ENCODE assay signal across 21 cellular contexts in the genomic region with DNA sequence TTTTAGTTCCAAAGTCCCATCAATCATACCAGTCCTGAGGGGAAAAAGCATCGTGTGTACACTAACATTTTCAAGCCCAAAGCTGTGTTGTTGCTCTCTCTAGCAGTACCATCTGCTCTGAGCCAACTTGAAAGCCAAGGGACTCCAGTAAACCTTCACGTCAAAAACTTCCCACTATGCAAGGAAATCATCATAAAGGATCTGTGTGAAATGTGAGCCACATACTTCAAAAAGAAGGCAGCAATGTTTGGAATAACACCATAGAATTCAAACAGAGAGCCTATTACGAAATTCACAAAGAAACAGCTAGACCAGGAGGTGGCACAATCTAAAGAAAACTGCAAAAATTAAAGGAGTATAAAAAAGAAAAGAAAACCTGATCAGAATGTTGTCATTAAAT.
DNase-seq lines count a peak whose midpoint lies in the region; ATAC-seq, FAIRE-seq and TF ChIP-seq lines count a peak whose summit lies in the region.
"Had no signal": no experiment of that assay in that cellular context is flagged by ENCODE, and none has a peak within 500 bp of the region (broad histone marks: within the 10 kb centered on the region; RNA-seq: fewer than 3 reads in every experiment).

No MANE protein-coding gene starts in this region.

- ATAC-seq in HG03280 (IDR thresholded peaks at IDR 0.05; ENCODE audit: unreplicated experiment), result no peak

- no peaks in the 10 kb centered on the region for H3K9me1 ChIP-seq in endothelial cell of umbilical vein (replicated peaks; ENCODE audit: control insufficient read depth, extremely low read depth, insufficient read depth, low read length)

- TF ChIP-seq EP300 in Ishikawa (IDR thresholded peaks at IDR 0.05; ENCODE audit: borderline replicate concordance), result no peak

- H3K4me1 Mint-ChIP-seq in CD4-positive, alpha-beta memory T cell, result no peaks in the 10 kb centered on the region

- no peaks in the 10 kb centered on the region for H3K36me3 Mint-ChIP-seq in CD4-positive, alpha-beta memory T cell
- H3K36me3 Mint-ChIP-seq: IgD-negative memory B cell had no signal

- no peak overlapping the region for H3K27ac Mint-ChIP-seq in CD4-positive, alpha-beta memory T cell
- H3K27ac Mint-ChIP-seq: IgD-negative memory B cell; stimulated activated naive CD8-positive, alpha-beta T cell treated with anti-CD3 and anti-CD28 coated beads, Interleukin-15, Interleukin-2, amounts not matched to agents 100 ng/mL and 50 ng/mL, for 24 hours had no signal

- H3K4me2 ChIP-seq in endothelial cell of umbilical vein (ENCODE audit: insufficient read depth, low read length), result no peak overlapping the region

- H3K27me3 Mint-ChIP-seq in CD4-positive, alpha-beta memory T cell, result no peaks in the 10 kb centered on the region
- H3K27me3 Mint-ChIP-seq: IgD-negative memory B cell; stimulated activated naive CD8-positive, alpha-beta T cell treated with anti-CD3 and anti-CD28 coated beads, Interleukin-15, Interleukin-2, amounts not matched to agents 100 ng/mL and 50 ng/mL, for 24 hours had no signal

- H3K4me3 Mint-ChIP-seq in CD4-positive, alpha-beta memory T cell, result no peak overlapping the region
- H3K4me3 Mint-ChIP-seq: IgD-negative memory B cell; stimulated activated naive CD8-positive, alpha-beta T cell treated with anti-CD3 and anti-CD28 coated beads, Interleukin-15, Interleukin-2, amounts not matched to agents 100 ng/mL and 50 ng/mL, for 24 hours had no signal

- H3K9me3 ChIP-seq in endothelial cell of umbilical vein (replicated peaks; ENCODE audit: control insufficient read depth, insufficient read depth, low read length), result no peaks in the 10 kb centered on the region
- no peaks in the 10 kb centered on the region for H3K9me3 ChIP-seq in CD4-positive, alpha-beta memory T cell (ENCODE audit: control insufficient read depth in 1 of 2, low read length in 2 of 2)
- H3K9me3 ChIP-seq: BE2C, esophagus squamous epithelium, right atrium auricular region, upper lobe of left lung had no signal

- TF ChIP-seq POLR2A in endothelial cell of umbilical vein (IDR thresholded peaks at IDR 0.05; ENCODE audit: low read depth, low read length), result no peak

- no peaks in the 10 kb centered on the region for H3K27me3 ChIP-seq in endothelial cell of umbilical vein (ENCODE audit: control insufficient read depth in 2 of 2, insufficient read depth in 2 of 2, low read length in 2 of 2)
- H3K27me3 ChIP-seq in CD4-positive, alpha-beta memory T cell (ENCODE audit: insufficient read depth, low read length), result no peaks in the 10 kb centered on the region
- H3K27me3 ChIP-seq: BE2C, esophagus squamous epithelium, right atrium auricular region, upper lobe of left lung had no signal

- BruUV-seq in endothelial cell of umbilical vein (replicated peaks; lab: Mats Ljungman, UMichigan), result no TSS peak

- H3K9ac ChIP-seq in endothelial cell of umbilical vein (replicated peaks; ENCODE audit: extremely low read depth, insufficient read depth, low read length), result no peak overlapping the region

- H3K27ac ChIP-seq in endothelial cell of umbilical vein (ENCODE audit: insufficient read depth, low read depth, low read length) (no peak overlapping the region), substantia nigra (ENCODE audit: low read depth, low read length, poor library complexity, severe bottlenecking) (no peak overlapping the region)
- H3K27ac ChIP-seq in CD4-positive, alpha-beta memory T cell (ENCODE audit: low read depth, low read length), result no peak overlapping the region
- H3K27ac ChIP-seq: esophagus squamous epithelium, right atrium auricular region, upper lobe of left lung had no signal

- dilution Hi-C loops in endothelial cell of umbilical vein (cut with MboI; ENCODE audit: extremely low pct_ligation_motif_present, low sequenced_read_pairs), result no loop called here

- no peak for TF ChIP-seq CTCF in endothelial cell of umbilical vein (IDR thresholded peaks at IDR 0.05; ENCODE audit: extremely low read depth in 1 of 2, insufficient read depth in 1 of 2, low read depth in 1 of 2, low read length in 2 of 2)

- peaks cover 0 to 8% (median 1%) of the 10 kb centered on the region in 8 donors for H3K9me3 Mint-ChIP-seq in CD4-positive, alpha-beta memory T cell

- H3K4me3 ChIP-seq in endothelial cell of umbilical vein (replicated peaks in 1 of 3; ENCODE audit: insufficient read depth in 1 of 3, low read depth in 1 of 3, low read length in 3 of 3) (no peak overlapping the region), skeletal muscle cell (ENCODE audit: low read depth, low read length) (no peak overlapping the region)
- no peak overlapping the region for H3K4me3 ChIP-seq in CD4-positive, alpha-beta memory T cell (ENCODE audit: low read length in 2 of 2)
- H3K4me3 ChIP-seq: esophagus squamous epithelium, right atrium auricular region, upper lobe of left lung had no signal

- CTCF ChIA-PET in endothelial cell of umbilical vein (lab: Charles Lee), result interaction anchor here (0.7 kb wide), 1 partner anchor 502 kb away, joined by 6 read pairs; no protein-coding TSS in a partner anchor
- CTCF ChIA-PET in CD4-positive, alpha-beta memory T cell (lab: Charles Lee; ENCODE audit: partially characterized antibody), result no interaction called here

- no peaks in the 10 kb centered on the region for H3K79me2 ChIP-seq in endothelial cell of umbilical vein (ENCODE audit: control insufficient read depth, insufficient read depth, low read length)

- DNase-seq in OCI-M1 (lab: John Stamatoyannopoulos, UW), result peak; percentile 41
- no peak for DNase-seq in endothelial cell of umbilical vein (ENCODE audit: low read depth, low spot score)
- peak; percentile 21 for DNase-seq in skeletal muscle cell (ENCODE audit: low read depth)
- DNase-seq in substantia nigra (lab: John Stamatoyannopoulos, UW), result no peak
- no peak for DNase-seq in CD4-positive, alpha-beta memory T cell
- DNase-seq: BE2C; central memory CD4-positive, alpha-beta T cell; esophagus squamous epithelium; HCEC 1CT; MM.1S; NCI-H1436 treated with DMSO at 0.1 percent for 48 hours; nucleus accumbens; stimulated activated CD4-positive, alpha-beta T cell treated with anti-CD3 and anti-CD28 coated beads, Interleukin-1b, Interleukin-23, amount 100 ng/mL, for 48 hours; SW 1271; upper lobe of left lung had no signal

- intact Hi-C loops in endothelial cell of umbilical vein (cut with micrococcal nuclease), result no loop called here
- intact Hi-C loops in CD4-positive, alpha-beta memory T cell (cut with micrococcal nuclease), result no loop called here

- no peak for TF ChIP-seq RAD21 in Ishikawa (IDR thresholded peaks at IDR 0.05; ENCODE audit: low read depth)

- H3K36me3 ChIP-seq in endothelial cell of umbilical vein (ENCODE audit: control insufficient read depth in 2 of 2, extremely low read depth in 1 of 2, insufficient read depth in 2 of 2, low read length in 2 of 2), result no peaks in the 10 kb centered on the region
- H3K36me3 ChIP-seq in CD4-positive, alpha-beta memory T cell (ENCODE audit: insufficient read depth, low read length), result no peaks in the 10 kb centered on the region
- H3K36me3 ChIP-seq: BE2C, esophagus squamous epithelium, right atrium auricular region, upper lobe of left lung had no signal

- no peaks in the 10 kb centered on the region for H4K20me1 ChIP-seq in endothelial cell of umbilical vein (replicated peaks; ENCODE audit: control insufficient read depth, extremely low read depth, insufficient read depth, low read length)

- peak overlapping the region; percentile 11 for H2AFZ ChIP-seq in endothelial cell of umbilical vein (ENCODE audit: low read depth, low read length)

- no peak for FAIRE-seq in endothelial cell of umbilical vein (lab: Jason Lieb, UNC)
- FAIRE-seq: D721Med had no signal

- H3K4me1 ChIP-seq in endothelial cell of umbilical vein (ENCODE audit: control insufficient read depth, extremely low read depth, insufficient read depth, low read length), result no peaks in the 10 kb centered on the region
- H3K4me1 ChIP-seq in CD4-positive, alpha-beta memory T cell (ENCODE audit: insufficient read depth, low read length), result no peaks in the 10 kb centered on the region
- H3K4me1 ChIP-seq: BE2C, esophagus squamous epithelium, right atrium auricular region, upper lobe of left lung had no signal

- POLR2A ChIA-PET in endothelial cell of umbilical vein (lab: Charles Lee), result no interaction called here
- POLR2A ChIA-PET in CD4-positive, alpha-beta memory T cell (lab: Charles Lee; ENCODE audit: partially characterized antibody), result no interaction called here

TF ChIP-seq in Ishikawa, 13 proteins besides CTCF, POLR2A, EP300 and RAD21 (continues in another document):
- TF ChIP-seq YY1 (IDR thresholded peaks at IDR 0.05; ENCODE audit: low read depth), result no peak
- 0 out of 2 replicates have a peak, but pooled peaks have one; percentile 57 for TF ChIP-seq CEBPB (IDR thresholded peaks at IDR 0.05)

TF ChIP-seq in endothelial cell of umbilical vein, 7 proteins besides CTCF, POLR2A, EP300 and RAD21:
- TF ChIP-seq MYC (IDR thresholded peaks at IDR 0.05; ENCODE audit: low read depth, low read length) (no peak), EZH2 (IDR thresholded peaks at IDR 0.05; ENCODE audit: borderline replicate concordance, low read depth, low read length, severe bottlenecking) (no peak), FOS (IDR thresholded peaks at IDR 0.05; ENCODE audit: borderline replicate concordance, insufficient read depth, low read length) (no peak), POLR2AphosphoS5 (IDR thresholded peaks at IDR 0.05; ENCODE audit: insufficient read depth, low read depth, low read length) (no peak)
- TF ChIP-seq, protein P1, sequence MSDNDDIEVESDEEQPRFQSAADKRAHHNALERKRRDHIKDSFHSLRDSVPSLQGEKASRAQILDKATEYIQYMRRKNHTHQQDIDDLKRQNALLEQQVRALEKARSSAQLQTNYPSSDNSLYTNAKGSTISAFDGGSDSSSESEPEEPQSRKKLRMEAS (IDR thresholded peaks at IDR 0.05; ENCODE audit: insufficient read depth, insufficient read length), result no peak

Comparison
In these comparisons a context has a peak if more than half of its experiments do, and no peak if none do; other contexts are left out.
1. DNase-seq: peak in OCI-M1 (single experiment) and skeletal muscle cell (single experiment); none in endothelial cell of umbilical vein (single experiment), substantia nigra (0 of 49) and CD4-positive, alpha-beta memory T cell (0 of 5).